Comparison of ENCODE assay signal across 35 cellular contexts in the genomic region with DNA sequence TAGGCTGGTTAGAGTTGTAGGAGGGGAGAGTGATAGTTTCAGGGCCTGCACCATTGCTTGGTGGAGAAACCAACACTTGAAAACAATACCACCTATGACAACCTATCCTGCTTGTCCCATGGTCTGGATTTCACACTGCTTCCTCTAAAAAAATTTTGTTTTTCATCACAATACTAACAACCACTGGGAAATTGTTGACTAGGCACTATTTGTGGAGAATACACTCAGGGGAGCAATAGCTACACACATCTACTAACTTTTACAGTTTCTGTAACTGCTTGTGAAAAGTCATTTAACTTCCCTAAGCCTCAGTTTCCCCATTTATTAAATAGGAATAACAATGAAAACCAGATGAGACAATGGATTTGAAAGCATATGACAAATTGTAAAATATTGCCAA. TPM values are rescaled to one million over a fixed set of nuclear protein-coding genes. Genes with fewer than 3 reads are reported as not detected.
"Had no signal": no experiment of that assay in that cellular context is flagged by ENCODE, and none has a peak within 500 bp of the region (broad histone marks: within the 10 kb centered on the region; RNA-seq: fewer than 3 reads in every experiment).

No MANE protein-coding gene starts in this region.

- H3K4me3 ChIP-seq: neural progenitor cell, ovary, psoas muscle, skin epidermis, smooth muscle cell, spleen, suprapubic skin, testis, tibial artery, transverse colon, upper lobe of right lung, uterus had no signal

- H2AFZ ChIP-seq: neural progenitor cell, parathyroid adenoma had no signal

- H3K36me3 ChIP-seq: neural progenitor cell, ovary, spleen, suprapubic skin, tibial artery, transverse colon, upper lobe of right lung, uterus had no signal

- H3K27ac ChIP-seq: neural progenitor cell, ovary, parathyroid adenoma, psoas muscle, skin epidermis, spleen, suprapubic skin, testis, tibial artery, transverse colon, upper lobe of right lung, uterus had no signal

- H3K9me3 ChIP-seq: ovary, psoas muscle, suprapubic skin, testis, tibial artery, transverse colon, upper lobe of right lung, uterus had no signal

- DNase-seq: naive thymus-derived CD4-positive, alpha-beta T cell; natural killer cell; occipital lobe; ovary; posterior cingulate gyrus; psoas muscle; right cardiac atrium; spleen; stimulated activated CD4-positive, alpha-beta T cell treated with anti-CD3 and anti-CD28 coated beads, Interleukin-12 subunit alpha, Interleukin-12 subunit beta, amount 100 ng/mL, for 4 hours; stimulated activated CD4-positive, alpha-beta T cell treated with anti-CD3 and anti-CD28 coated beads, Interleukin-1b, Interleukin-23, amount 100 ng/mL, for 48 hours; stimulated activated CD4-positive, alpha-beta T cell treated with anti-CD3 and anti-CD28 coated beads, Interleukin-4, amount 100 ng/mL, for 1 hour; stimulated activated CD4-positive, alpha-beta T cell treated with anti-CD3 and anti-CD28 coated beads, Interleukin-4, amount 100 ng/mL, for 4 hours; stimulated activated CD8-positive, alpha-beta memory T cell treated with anti-CD3 and anti-CD28 coated beads, Interleukin-4, amount 100 ng/mL, for 48 hours; stimulated activated naive CD4-positive, alpha-beta T cell; stimulated activated naive CD8-positive, alpha-beta T cell treated with anti-CD3 and anti-CD28 coated beads, Interleukin-15, amount 100 ng/mL, for 72 hours; stimulated activated naive CD8-positive, alpha-beta T cell treated with anti-CD3 and anti-CD28 coated beads, Interleukin-15, Interleukin-2, amounts not matched to agents 100 U/mL and 50 U/mL, for 24 hours; substantia nigra; testis; tibial artery; transverse colon; upper lobe of right lung; uterus had no signal

- H3K9ac ChIP-seq: neural progenitor cell, parathyroid adenoma had no signal

- H3K27me3 ChIP-seq: neural progenitor cell, ovary, spleen, suprapubic skin, testis, tibial artery, transverse colon, upper lobe of right lung, uterus had no signal

- H3K4me1 ChIP-seq: parathyroid adenoma, psoas muscle, spleen, suprapubic skin, testis, tibial artery, transverse colon, upper lobe of right lung, uterus had no signal

- ATAC-seq: naive thymus-derived CD4-positive, alpha-beta T cell; natural killer cell; psoas muscle; right cardiac atrium; sciatic nerve; stimulated activated memory B cell treated with anti-CD40 and anti-IgM and Interleukin-4, amounts not matched to agents 10 μg/mL and 1 μg/mL and 100 μg/mL, for 72 hours; stimulated activated naive CD8-positive, alpha-beta T cell treated with anti-CD3 and anti-CD28 coated beads, Interleukin-15, amount 100 ng/mL, for 72 hours; stimulated activated naive CD8-positive, alpha-beta T cell treated with anti-CD3 and anti-CD28 coated beads, Interleukin-15, Interleukin-2, amounts not matched to agents 100 U/mL and 50 U/mL, for 24 hours; upper lobe of right lung had no signal

- H3K4me2 ChIP-seq: neural progenitor cell, smooth muscle cell had no signal

RNA-seq across cellular contexts. Expression of a gene that starts 4.1 kb away (rescaled TPM):
- total RNA-seq: naive thymus-derived CD4-positive, alpha-beta T cell; natural killer cell; occipital lobe; osteoblast; ovary; progenitor cell of endocrine pancreas; psoas muscle; renal cortical epithelial cell; right cardiac atrium; sciatic nerve; smooth muscle cell; spleen; suprapubic skin; transverse colon; upper lobe of right lung; urinary bladder; uterus had no signal
- polyA plus RNA-seq: naive thymus-derived CD4-positive, alpha-beta T cell; neural cell; ovary; psoas muscle; right cardiac atrium; smooth muscle cell; spleen; urinary bladder had no signal

RNA-seq across cellular contexts. Expression of a gene that starts 13.3 kb away (rescaled TPM):
- total RNA-seq: naive thymus-derived CD4-positive, alpha-beta T cell; natural killer cell; occipital lobe; osteoblast; ovary; progenitor cell of endocrine pancreas; psoas muscle; renal cortical epithelial cell; right cardiac atrium; sciatic nerve; smooth muscle cell; spleen; suprapubic skin; testis; transverse colon; upper lobe of right lung; urinary bladder; uterus had no signal
- polyA plus RNA-seq: naive thymus-derived CD4-positive, alpha-beta T cell; neural cell; ovary; psoas muscle; right cardiac atrium; smooth muscle cell; spleen; urinary bladder had no signal

RNA-seq across cellular contexts. Expression of a gene that starts 20.5 kb away (rescaled TPM):
- total RNA-seq: naive thymus-derived CD4-positive, alpha-beta T cell; natural killer cell; occipital lobe; osteoblast; ovary; progenitor cell of endocrine pancreas; psoas muscle; renal cortical epithelial cell; right cardiac atrium; sciatic nerve; smooth muscle cell; spleen; suprapubic skin; transverse colon; upper lobe of right lung; urinary bladder; uterus had no signal
- polyA plus RNA-seq: naive thymus-derived CD4-positive, alpha-beta T cell; neural cell; ovary; psoas muscle; right cardiac atrium; smooth muscle cell; spleen; thymus; urinary bladder had no signal

RNA-seq across cellular contexts. Expression of a gene that starts 25.8 kb away (rescaled TPM):
- total RNA-seq: naive thymus-derived CD4-positive, alpha-beta T cell; natural killer cell; osteoblast; progenitor cell of endocrine pancreas; psoas muscle; renal cortical epithelial cell; sciatic nerve; smooth muscle cell; spleen; suprapubic skin; testis; transverse colon; upper lobe of right lung; uterus had no signal
- polyA plus RNA-seq: naive thymus-derived CD4-positive, alpha-beta T cell; neural cell; psoas muscle; right cardiac atrium; smooth muscle cell; spleen; urinary bladder had no signal

RNA-seq across cellular contexts. Expression of a gene that starts 39.7 kb away (rescaled TPM):
- total RNA-seq: naive thymus-derived CD4-positive, alpha-beta T cell; natural killer cell; osteoblast; ovary; progenitor cell of endocrine pancreas; psoas muscle; renal cortical epithelial cell; right cardiac atrium; sciatic nerve; smooth muscle cell; spleen; suprapubic skin; testis; transverse colon; upper lobe of right lung; uterus had no signal
- polyA plus RNA-seq: naive thymus-derived CD4-positive, alpha-beta T cell; ovary; right cardiac atrium; smooth muscle cell; spleen; urinary bladder had no signal
